1 cellular context compared by ENCODE assay signal in genomic region chr1:3566951-3567350, GRCh38.
TF ChIP-seq lines count a peak whose summit lies in the region.

No MANE protein-coding gene starts in this region.

TF ChIP-seq in K562, 482 proteins besides CTCF, POLR2A, EP300 and RAD21:
- TF ChIP-seq ZBTB34 (CRISPR knock-in tag; IDR thresholded peaks at IDR 0.05), result no peak
- no peak for TF ChIP-seq ZNF217 (CRISPR knock-in tag; IDR thresholded peaks at IDR 0.05)
- no peak for TF ChIP-seq CGGBP1 (CRISPR knock-in tag; IDR thresholded peaks at IDR 0.05)
- TF ChIP-seq ZNF384 (IDR thresholded peaks at IDR 0.05; ENCODE audit: low read depth, low read length), result no peak
- TF ChIP-seq ZNF24 (IDR thresholded peaks at IDR 0.05), result no peak
- TF ChIP-seq C11orf30 (IDR thresholded peaks at IDR 0.05; ENCODE audit: low read depth), result no peak
- no peak for TF ChIP-seq ZNF184 (CRISPR knock-in tag; IDR thresholded peaks at IDR 0.05)
- TF ChIP-seq MAZ (CRISPR knock-in tag; conservative IDR thresholded peaks at IDR 0.05 in 1 of 2, IDR thresholded peaks at IDR 0.05 in 1 of 2), result no peak
- no peak for TF ChIP-seq NCOA2 (IDR thresholded peaks at IDR 0.05; ENCODE audit: partially characterized antibody in 2 of 2)
